In the genomic region with DNA sequence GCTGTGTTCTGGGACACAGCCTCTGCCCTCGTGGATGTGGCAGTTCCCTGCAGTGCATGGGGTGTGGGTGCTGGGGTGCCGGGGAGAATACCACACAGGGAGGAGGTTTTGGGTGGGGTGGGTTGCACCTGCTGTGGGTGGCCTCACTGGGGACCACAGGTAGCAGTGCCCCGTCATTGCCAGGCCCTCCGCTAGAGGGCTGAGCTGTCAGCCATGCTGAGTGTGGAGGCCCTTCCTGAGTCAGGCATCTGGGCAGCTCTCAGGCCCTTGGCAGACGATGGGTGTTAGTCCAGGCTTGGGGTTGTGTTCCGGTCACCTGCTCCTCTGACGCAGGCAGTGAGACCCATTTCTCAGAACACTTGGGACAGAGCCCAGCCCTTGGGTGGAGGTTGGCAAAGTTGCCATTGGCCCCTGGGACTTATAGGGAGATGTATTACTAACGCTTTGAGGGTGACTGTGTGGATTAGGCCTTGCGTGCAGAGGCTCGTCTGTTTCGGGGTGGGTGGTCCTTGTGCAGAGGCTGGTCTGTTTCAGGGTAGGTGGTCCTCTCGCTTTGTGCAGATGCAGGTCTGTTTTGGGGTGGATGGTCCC, we compare ENCODE assay signal across 1 cellular context.
TF ChIP-seq lines count a peak whose summit lies in the region.

No MANE protein-coding gene starts in this region.

TF ChIP-seq in K562, 482 proteins besides CTCF, POLR2A, EP300 and RAD21:
- TF ChIP-seq POLR2G (IDR thresholded peaks at IDR 0.05; ENCODE audit: low read depth, low read length) = 0 out of 2 replicates have a peak, but pooled peaks have one; percentile 26
- TF ChIP-seq, protein P1, sequence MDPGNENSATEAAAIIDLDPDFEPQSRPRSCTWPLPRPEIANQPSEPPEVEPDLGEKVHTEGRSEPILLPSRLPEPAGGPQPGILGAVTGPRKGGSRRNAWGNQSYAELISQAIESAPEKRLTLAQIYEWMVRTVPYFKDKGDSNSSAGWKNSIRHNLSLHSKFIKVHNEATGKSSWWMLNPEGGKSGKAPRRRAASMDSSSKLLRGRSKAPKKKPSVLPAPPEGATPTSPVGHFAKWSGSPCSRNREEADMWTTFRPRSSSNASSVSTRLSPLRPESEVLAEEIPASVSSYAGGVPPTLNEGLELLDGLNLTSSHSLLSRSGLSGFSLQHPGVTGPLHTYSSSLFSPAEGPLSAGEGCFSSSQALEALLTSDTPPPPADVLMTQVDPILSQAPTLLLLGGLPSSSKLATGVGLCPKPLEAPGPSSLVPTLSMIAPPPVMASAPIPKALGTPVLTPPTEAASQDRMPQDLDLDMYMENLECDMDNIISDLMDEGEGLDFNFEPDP (CRISPR knock-in tag; IDR thresholded peaks at IDR 0.05) = no peak
